ENCODE assay signal across 1 cellular context in the genomic region with DNA sequence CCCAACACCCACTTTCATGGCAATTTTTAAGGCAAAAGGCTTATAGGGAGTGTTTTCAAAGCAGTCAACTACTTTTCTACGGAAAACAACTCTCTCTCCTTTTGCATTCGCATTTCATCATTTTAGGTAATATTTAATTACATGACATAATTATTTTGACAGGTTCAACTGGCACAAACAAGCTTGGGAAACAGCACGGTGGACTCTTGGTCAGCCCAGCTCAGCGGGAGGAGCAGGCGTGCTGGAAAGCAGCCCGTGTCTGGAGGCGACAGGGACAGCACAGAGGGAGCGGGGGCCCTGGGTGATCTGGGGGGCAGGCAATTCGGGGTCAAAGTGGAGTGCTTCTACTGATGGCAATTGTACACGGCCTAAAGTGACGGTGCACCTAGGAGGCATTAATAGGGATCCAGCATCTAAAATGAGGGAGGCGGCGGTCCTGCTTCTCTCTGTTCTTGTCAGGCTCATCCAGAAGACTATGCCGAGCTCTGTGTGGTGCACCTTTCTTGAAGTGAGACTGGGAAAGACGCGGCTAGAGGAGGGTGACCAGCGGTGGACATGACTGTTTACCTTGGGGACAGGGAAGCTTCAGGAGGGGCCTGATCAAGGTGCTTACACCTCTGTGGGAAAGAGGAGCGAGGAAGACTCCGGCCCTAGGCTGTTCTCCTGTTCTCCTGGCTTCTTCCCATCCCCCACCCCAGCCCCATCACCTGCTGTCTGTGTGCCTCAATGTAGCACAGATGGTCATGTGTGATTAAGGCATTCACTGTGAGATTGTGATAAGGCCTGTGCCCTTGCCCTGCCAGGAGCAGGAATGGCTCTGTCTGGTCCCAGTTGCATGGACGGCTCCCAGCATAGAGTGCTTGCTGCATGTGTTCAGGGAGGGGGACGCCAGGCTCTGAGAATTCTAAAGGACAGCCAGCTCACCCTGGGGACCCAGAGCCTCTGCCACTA.
TF ChIP-seq lines count a peak whose summit lies in the region.

No MANE protein-coding gene starts in this region.

TF ChIP-seq in IMR-90, 13 proteins besides CTCF, POLR2A, EP300 and RAD21:
- no peak for TF ChIP-seq BHLHE40 (IDR thresholded peaks at IDR 0.05; ENCODE audit: low read depth, low read length)
- no peak for TF ChIP-seq CHD1 (IDR thresholded peaks at IDR 0.05; ENCODE audit: low read depth, low read length)
- TF ChIP-seq, protein P1, sequence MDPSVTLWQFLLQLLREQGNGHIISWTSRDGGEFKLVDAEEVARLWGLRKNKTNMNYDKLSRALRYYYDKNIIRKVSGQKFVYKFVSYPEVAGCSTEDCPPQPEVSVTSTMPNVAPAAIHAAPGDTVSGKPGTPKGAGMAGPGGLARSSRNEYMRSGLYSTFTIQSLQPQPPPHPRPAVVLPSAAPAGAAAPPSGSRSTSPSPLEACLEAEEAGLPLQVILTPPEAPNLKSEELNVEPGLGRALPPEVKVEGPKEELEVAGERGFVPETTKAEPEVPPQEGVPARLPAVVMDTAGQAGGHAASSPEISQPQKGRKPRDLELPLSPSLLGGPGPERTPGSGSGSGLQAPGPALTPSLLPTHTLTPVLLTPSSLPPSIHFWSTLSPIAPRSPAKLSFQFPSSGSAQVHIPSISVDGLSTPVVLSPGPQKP (IDR thresholded peaks at IDR 0.05; ENCODE audit: borderline replicate concordance, low read depth, low read length), result no peak
- TF ChIP-seq SMC3 (IDR thresholded peaks at IDR 0.05; ENCODE audit: low read depth, low read length), result no peak
- TF ChIP-seq MAZ (IDR thresholded peaks at IDR 0.05; ENCODE audit: borderline replicate concordance, low read depth, low read length), result no peak
- TF ChIP-seq MAFK (IDR thresholded peaks at IDR 0.05; ENCODE audit: low read depth, low read length), result no peak
- TF ChIP-seq CEBPB (IDR thresholded peaks at IDR 0.05; ENCODE audit: low read depth, low read length), result no peak
- TF ChIP-seq FOS (IDR thresholded peaks at IDR 0.05; ENCODE audit: low read depth, low read length), result no peak
- TF ChIP-seq RFX5 (IDR thresholded peaks at IDR 0.05; ENCODE audit: low read depth, low read length), result no peak
- no peak for TF ChIP-seq MXI1 (IDR thresholded peaks at IDR 0.05; ENCODE audit: borderline replicate concordance, low read depth, low read length)
- TF ChIP-seq, protein P2, sequence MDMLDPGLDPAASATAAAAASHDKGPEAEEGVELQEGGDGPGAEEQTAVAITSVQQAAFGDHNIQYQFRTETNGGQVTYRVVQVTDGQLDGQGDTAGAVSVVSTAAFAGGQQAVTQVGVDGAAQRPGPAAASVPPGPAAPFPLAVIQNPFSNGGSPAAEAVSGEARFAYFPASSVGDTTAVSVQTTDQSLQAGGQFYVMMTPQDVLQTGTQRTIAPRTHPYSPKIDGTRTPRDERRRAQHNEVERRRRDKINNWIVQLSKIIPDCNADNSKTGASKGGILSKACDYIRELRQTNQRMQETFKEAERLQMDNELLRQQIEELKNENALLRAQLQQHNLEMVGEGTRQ (IDR thresholded peaks at IDR 0.05; ENCODE audit: low read depth, low read length), result no peak
- no peak for TF ChIP-seq RCOR1 (IDR thresholded peaks at IDR 0.05; ENCODE audit: insufficient replicate concordance, low read length)
- TF ChIP-seq NFE2L2 (IDR thresholded peaks at IDR 0.05; ENCODE audit: low read depth, low read length), result no peak
